ENCODE assay signal across 1 cellular context in genomic region chr9:91710148-91710547, GRCh38.
TF ChIP-seq lines count a peak whose summit lies in the region.

No MANE protein-coding gene starts in this region.

TF ChIP-seq in GM23338, 12 proteins besides CTCF, POLR2A, EP300 and RAD21 (continued from another document):
- TF ChIP-seq ZNF462 (CRISPR knock-in tag; IDR thresholded peaks at IDR 0.05) (no peak), CREB1 (CRISPR knock-in tag; IDR thresholded peaks at IDR 0.05; ENCODE audit: low read depth) (no peak), EZH2phosphoT487 (IDR thresholded peaks at IDR 0.05; ENCODE audit: unreplicated experiment) (no peak)
